In the genomic region with DNA sequence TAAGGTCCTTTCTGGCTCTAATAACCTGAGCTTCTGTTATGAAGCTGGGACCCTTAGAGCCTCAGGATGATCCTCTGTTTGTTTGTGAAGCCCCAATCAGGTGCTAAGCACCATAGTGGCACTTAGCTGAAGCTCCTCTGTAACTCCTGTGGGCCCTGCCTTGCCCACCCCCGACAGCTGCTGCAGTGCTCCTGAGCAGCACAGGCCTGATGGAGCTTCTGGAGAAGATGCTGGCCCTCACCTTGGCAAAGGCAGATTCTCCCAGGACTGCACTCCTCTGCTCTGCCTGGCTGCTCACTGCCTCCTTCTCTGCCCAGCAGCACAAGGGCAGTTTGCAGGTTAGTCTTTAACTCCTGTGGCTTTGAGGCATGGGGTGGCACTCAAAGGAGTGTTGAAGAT, we compare ENCODE assay signal across 1 cellular context.
A peak's percentile ranks its signal among the peaks of the same experiment; 100 is the strongest.
TF ChIP-seq lines count a peak whose summit lies in the region.

No MANE protein-coding gene starts in this region.

TF ChIP-seq in GM12878, 131 proteins besides CTCF, POLR2A, EP300 and RAD21:
- TF ChIP-seq, protein P1, sequence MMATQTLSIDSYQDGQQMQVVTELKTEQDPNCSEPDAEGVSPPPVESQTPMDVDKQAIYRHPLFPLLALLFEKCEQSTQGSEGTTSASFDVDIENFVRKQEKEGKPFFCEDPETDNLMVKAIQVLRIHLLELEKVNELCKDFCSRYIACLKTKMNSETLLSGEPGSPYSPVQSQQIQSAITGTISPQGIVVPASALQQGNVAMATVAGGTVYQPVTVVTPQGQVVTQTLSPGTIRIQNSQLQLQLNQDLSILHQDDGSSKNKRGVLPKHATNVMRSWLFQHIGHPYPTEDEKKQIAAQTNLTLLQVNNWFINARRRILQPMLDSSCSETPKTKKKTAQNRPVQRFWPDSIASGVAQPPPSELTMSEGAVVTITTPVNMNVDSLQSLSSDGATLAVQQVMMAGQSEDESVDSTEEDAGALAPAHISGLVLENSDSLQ (IDR thresholded peaks at IDR 0.05), result no peak
- 0 out of 2 replicates have a peak, but pooled peaks have one; percentile 19 for TF ChIP-seq GATAD2B (conservative IDR thresholded peaks at IDR 0.05; ENCODE audit: low read depth)
- 0 out of 2 replicates have a peak, but pooled peaks have one; percentile 1 for TF ChIP-seq PML (IDR thresholded peaks at IDR 0.05; ENCODE audit: low read length)
